In the genomic region with DNA sequence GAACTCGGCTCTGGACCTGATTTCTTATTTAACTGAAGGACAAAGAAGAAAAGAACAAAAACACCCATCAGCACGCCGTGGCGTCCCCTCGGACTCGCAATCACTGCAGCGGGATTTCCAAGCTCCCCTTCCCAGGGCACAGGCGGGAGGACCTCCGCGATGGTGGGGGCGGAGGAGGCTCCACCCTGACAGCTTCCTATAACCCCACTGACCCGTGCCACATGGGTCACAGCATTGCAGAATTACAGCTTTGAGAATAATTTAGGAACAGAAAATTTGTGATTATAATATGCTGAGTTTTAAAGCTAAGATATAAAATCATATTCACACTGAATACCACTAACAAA, we compare ENCODE assay signal across 11 cellular contexts.
DNase-seq lines count a peak whose midpoint lies in the region; ATAC-seq and TF ChIP-seq lines count a peak whose summit lies in the region.
"Had no signal": no experiment of that assay in that cellular context is flagged by ENCODE, and none has a peak within 500 bp of the region (broad histone marks: within the 10 kb centered on the region; RNA-seq: fewer than 3 reads in every experiment).

No MANE protein-coding gene starts in this region.

- H3K4me3 ChIP-seq in astrocyte of the cerebellum (ENCODE audit: low read depth, low read length), result peak overlapping the region; percentile 48
- H3K4me3 ChIP-seq in right cardiac atrium (ENCODE audit: low read length), result peak overlapping the region; percentile 12

- no peaks in the 10 kb centered on the region for H3K36me3 Mint-ChIP-seq in osteocyte (ENCODE audit: unreplicated experiment)
- H3K36me3 Mint-ChIP-seq: CD8-positive, alpha-beta T cell; stimulated activated effector memory CD8-positive, alpha-beta T cell treated with anti-CD3 and anti-CD28 coated beads, Interleukin-12 subunit alpha, Interleukin-12 subunit beta, amount 100 ng/mL, for 72 hours had no signal

- 11% methylated on average over 12 of the region's 12 CpGs for WGBS in right cardiac atrium

- H3K27ac Mint-ChIP-seq in osteocyte (ENCODE audit: unreplicated experiment), result no peak overlapping the region
- H3K27ac Mint-ChIP-seq: CD8-positive, alpha-beta T cell; stimulated activated effector memory CD8-positive, alpha-beta T cell treated with anti-CD3 and anti-CD28 coated beads, Interleukin-12 subunit alpha, Interleukin-12 subunit beta, amount 100 ng/mL, for 72 hours had no signal

- H3K27me3 Mint-ChIP-seq in osteocyte (ENCODE audit: unreplicated experiment), result no peaks in the 10 kb centered on the region

- in situ Hi-C loops in astrocyte of the cerebellum (cut with HindIII; ENCODE audit: low sequenced_read_pairs), result no loop called here

- peak overlapping the region; percentile 76 for H3K4me3 Mint-ChIP-seq in osteocyte (ENCODE audit: unreplicated experiment)
- H3K4me3 Mint-ChIP-seq: CD8-positive, alpha-beta T cell; stimulated activated effector memory CD8-positive, alpha-beta T cell treated with anti-CD3 and anti-CD28 coated beads, Interleukin-12 subunit alpha, Interleukin-12 subunit beta, amount 100 ng/mL, for 72 hours had no signal

- ATAC-seq in right cardiac atrium, result peak in 1 of 2 donors; percentile 50
- ATAC-seq in GM18861 (IDR thresholded peaks at IDR 0.05; ENCODE audit: unreplicated experiment), result no peak
- ATAC-seq in GM19452 (IDR thresholded peaks at IDR 0.05; ENCODE audit: unreplicated experiment), result no peak
- ATAC-seq: CD8-positive, alpha-beta T cell; stimulated activated effector memory CD8-positive, alpha-beta T cell treated with anti-CD3 and anti-CD28 coated beads, Interleukin-12 subunit alpha, Interleukin-12 subunit beta, amount 100 ng/mL, for 72 hours had no signal

- H3K9me3 ChIP-seq in right cardiac atrium (ENCODE audit: control insufficient read depth, low read length), result no peaks in the 10 kb centered on the region

- no peaks in the 10 kb centered on the region for H3K9me3 Mint-ChIP-seq in osteocyte (ENCODE audit: unreplicated experiment)
- H3K9me3 Mint-ChIP-seq: CD8-positive, alpha-beta T cell; stimulated activated effector memory CD8-positive, alpha-beta T cell treated with anti-CD3 and anti-CD28 coated beads, Interleukin-12 subunit alpha, Interleukin-12 subunit beta, amount 100 ng/mL, for 72 hours had no signal

- DNase-seq in AG20443 (ENCODE audit: low spot score) (peak; percentile 14), astrocyte of the cerebellum (ENCODE audit: low read depth) (no peak), right cardiac atrium (peak in 1 of 3 donors; percentile 53), osteocyte (ENCODE audit: extremely low spot score, unreplicated experiment) (no peak), SIG-M5 (lab: John Stamatoyannopoulos, UW) (no peak), NCI-H524 treated with DMSO at 0.1 percent for 48 hours (lab: John Stamatoyannopoulos, UW) (no peak)
- DNase-seq: CD8-positive, alpha-beta T cell; central memory CD4-positive, alpha-beta T cell had no signal

- H3K27ac ChIP-seq in right cardiac atrium (ENCODE audit: low read length), result no peak overlapping the region

- intact Hi-C loops in right cardiac atrium (cut with DNase I), result no loop called here

- no peak for TF ChIP-seq CTCF in astrocyte of the cerebellum (IDR thresholded peaks at IDR 0.05; ENCODE audit: low read depth, low read length, missing control alignments)
- no peak for TF ChIP-seq CTCF in osteocyte (IDR thresholded peaks at IDR 0.05)

- H3K4me1 ChIP-seq in right cardiac atrium (ENCODE audit: control insufficient read depth, insufficient read depth, low read length), result no peaks in the 10 kb centered on the region

- no peaks in the 10 kb centered on the region for H3K27me3 ChIP-seq in right cardiac atrium (ENCODE audit: control insufficient read depth, insufficient read depth)

- H3K4me1 Mint-ChIP-seq in osteocyte (ENCODE audit: unreplicated experiment), result peaks cover 10% of the 10 kb centered on the region
- H3K4me1 Mint-ChIP-seq: stimulated activated effector memory CD8-positive, alpha-beta T cell treated with anti-CD3 and anti-CD28 coated beads, Interleukin-12 subunit alpha, Interleukin-12 subunit beta, amount 100 ng/mL, for 72 hours had no signal
